ENCODE assay signal across 24 cellular contexts in the genomic region with DNA sequence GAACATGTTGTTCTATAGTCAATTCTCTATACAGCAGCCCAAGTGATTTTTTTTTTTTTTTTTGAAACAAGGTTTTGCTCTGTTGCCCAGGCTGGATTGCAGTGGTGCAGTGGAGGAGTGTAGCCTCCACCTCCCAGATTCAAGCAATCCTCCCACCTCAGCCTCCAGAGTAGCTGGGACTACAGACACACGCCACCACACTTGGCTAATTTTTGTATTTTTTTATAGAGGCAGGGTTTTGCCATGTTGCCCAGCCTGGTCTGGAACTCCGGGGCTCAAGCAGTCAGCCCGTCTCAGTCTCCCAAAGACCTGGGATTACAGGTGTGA.
DNase-seq lines count a peak whose midpoint lies in the region; ATAC-seq, FAIRE-seq and TF ChIP-seq lines count a peak whose summit lies in the region.
"Had no signal": no experiment of that assay in that cellular context is flagged by ENCODE, and none has a peak within 500 bp of the region (broad histone marks: within the 10 kb centered on the region; RNA-seq: fewer than 3 reads in every experiment).

No MANE protein-coding gene starts in this region.

- no peaks in the 10 kb centered on the region for H3K9me1 ChIP-seq in endothelial cell of umbilical vein (replicated peaks; ENCODE audit: control insufficient read depth, extremely low read depth, insufficient read depth, low read length)

- no peak overlapping the region for H4K8ac ChIP-seq in trophoblast cell (ENCODE audit: low read depth, low read length)

- H3K4me1 ChIP-seq in A549 (peaks cover 16% of the 10 kb centered on the region), HCT116 (ENCODE audit: control insufficient read depth in 1 of 2, insufficient read depth in 2 of 2, low read length in 2 of 2) (peaks cover 0 to 13% of the 10 kb centered on the region in 2 experiments; a peak in 2 of 4 replicates), endothelial cell of umbilical vein (ENCODE audit: control insufficient read depth, extremely low read depth, insufficient read depth, low read length) (peaks cover 4% of the 10 kb centered on the region), trophoblast cell (ENCODE audit: control insufficient read depth in 1 of 2, insufficient read depth in 2 of 2, low read length in 2 of 2) (peaks cover 8 to 12% of the 10 kb centered on the region in 2 experiments)
- H3K4me1 ChIP-seq: body of pancreas had no signal

- dilution Hi-C loops in endothelial cell of umbilical vein (cut with MboI; ENCODE audit: extremely low pct_ligation_motif_present, low sequenced_read_pairs) = no loop called here

- H2BK12ac ChIP-seq in trophoblast cell (ENCODE audit: low read length) = no peak overlapping the region

- H3K9me3 ChIP-seq in A549 (no peaks in the 10 kb centered on the region; the same call in 2 of the 3 replicates), HCT116 (ENCODE audit: control insufficient read depth in 1 of 2, insufficient read depth in 1 of 2, low read depth in 1 of 2, low read length in 2 of 2) (no peaks in the 10 kb centered on the region; a peak in 1 of 4 replicates), endothelial cell of umbilical vein (replicated peaks; ENCODE audit: control insufficient read depth, insufficient read depth, low read length) (no peaks in the 10 kb centered on the region), trophoblast cell (ENCODE audit: insufficient read depth, low read depth, low read length) (peaks cover 2% of the 10 kb centered on the region)
- H3K9me3 ChIP-seq: body of pancreas, neutrophil had no signal

- DNase-seq in A549 (ENCODE audit: low read depth in 1 of 2, low spot score in 1 of 2) (no peak), HCT116 (ENCODE audit: low read depth, low spot score) (no peak), endothelial cell of umbilical vein (ENCODE audit: low read depth, low spot score) (no peak), trophoblast cell (no peak), mesenteric fat pad (ENCODE audit: low spot score) (no peak), HTR-8/SVneo (ENCODE audit: insufficient read length, low spot score) (no peak)
- DNase-seq: activated CD4-positive, alpha-beta T cell treated with anti-CD3 and anti-CD28 coated beads for 48 hours; activated naive CD8-positive, alpha-beta T cell treated with anti-CD3 and anti-CD28 coated beads, Interleukin-2, amount 50 U/mL, for 24 hours; activated T-cell treated with anti-CD3 and anti-CD28 coated beads, Interleukin-2, amount 50 U/mL, for 24 hours; body of pancreas; DMS53; H7; kidney; NCI-H1436 treated with DMSO at 0.1 percent for 48 hours; NCI-H345; NCI-H748 treated with DMSO at 0.1 percent for 48 hours; stimulated activated naive CD8-positive, alpha-beta T cell treated with anti-CD3 and anti-CD28 coated beads, Interleukin-15, amount 100 ng/mL, for 72 hours; T-helper 9 cell had no signal

- ATAC-seq in A549 (no peak; a peak in 1 of 6 replicates), HCT116 (no peak), GM19324 (IDR thresholded peaks at IDR 0.05; ENCODE audit: low FRiP score, unreplicated experiment) (no peak)
- ATAC-seq: activated naive CD8-positive, alpha-beta T cell treated with anti-CD3 and anti-CD28 coated beads, Interleukin-2, amount 50 U/mL, for 24 hours; body of pancreas; stimulated activated naive CD8-positive, alpha-beta T cell treated with anti-CD3 and anti-CD28 coated beads, Interleukin-15, amount 100 ng/mL, for 72 hours had no signal

- no peaks in the 10 kb centered on the region for H3K36me3 ChIP-seq in HCT116 (ENCODE audit: control insufficient read depth in 1 of 2, insufficient read depth in 2 of 2, low read length in 2 of 2)
- no peaks in the 10 kb centered on the region for H3K36me3 ChIP-seq in endothelial cell of umbilical vein (ENCODE audit: control insufficient read depth in 2 of 2, extremely low read depth in 1 of 2, insufficient read depth in 2 of 2, low read length in 2 of 2)
- H3K36me3 ChIP-seq in trophoblast cell (ENCODE audit: control insufficient read depth in 1 of 2, insufficient read depth in 2 of 2, low read length in 2 of 2) = no peaks in the 10 kb centered on the region
- H3K36me3 ChIP-seq: BLaER1, neutrophil had no signal

- no peak overlapping the region for H3K14ac ChIP-seq in trophoblast cell (ENCODE audit: low read length)

- FAIRE-seq in A549 (lab: Jason Lieb, UNC) (no peak), endothelial cell of umbilical vein (lab: Jason Lieb, UNC) (no peak), HTR-8/SVneo (lab: Jason Lieb, UNC) (no peak)
- FAIRE-seq: kidney had no signal

- H3K79me1 ChIP-seq in trophoblast cell (ENCODE audit: low read length) = peaks cover 7% of the 10 kb centered on the region

- H3K4me2 ChIP-seq in A549 (peak overlapping the region; percentile 61), HCT116 (ENCODE audit: low read length) (peak overlapping the region; percentile 20; the same call in 1 of the 2 replicates), endothelial cell of umbilical vein (ENCODE audit: insufficient read depth, low read length) (peak overlapping the region; percentile 76), trophoblast cell (ENCODE audit: low read length) (peak overlapping the region; percentile 39)
- H3K4me2 ChIP-seq: BLaER1 had no signal

- no peak overlapping the region for H3K4me3 ChIP-seq in A549
- no peak overlapping the region for H3K4me3 ChIP-seq in HCT116 (replicated peaks in 1 of 2; ENCODE audit: low read depth in 1 of 2, low read length in 2 of 2)
- no peak overlapping the region for H3K4me3 ChIP-seq in endothelial cell of umbilical vein (replicated peaks in 1 of 3; ENCODE audit: insufficient read depth in 1 of 3, low read depth in 1 of 3, low read length in 3 of 3)
- H3K4me3 ChIP-seq in trophoblast cell (ENCODE audit: low read depth, low read length) = no peak overlapping the region
- H3K4me3 ChIP-seq: BLaER1, body of pancreas, lung, skin epidermis had no signal

- H4K91ac ChIP-seq in trophoblast cell (ENCODE audit: low read depth, low read length) = peak overlapping the region; percentile 39

- RAD21 ChIA-PET in HCT116 (lab: Charles Lee; ENCODE audit: low non-redundant PET in 1 of 2, low total read pairs in 2 of 2, uncharacterized antibody in 2 of 2, unreplicated experiment in 2 of 2) = no interaction called here

- TF ChIP-seq CTCF in A549 (IDR thresholded peaks at IDR 0.05) = no peak
- TF ChIP-seq CTCF in HCT116 (IDR thresholded peaks at IDR 0.05 in 2 of 3, conservative IDR thresholded peaks at IDR 0.05 in 1 of 3; ENCODE audit: borderline replicate concordance in 1 of 3, insufficient read depth in 1 of 3, low read depth in 2 of 3, low read length in 2 of 3) = no peak
- TF ChIP-seq CTCF in endothelial cell of umbilical vein (IDR thresholded peaks at IDR 0.05; ENCODE audit: extremely low read depth in 1 of 2, insufficient read depth in 1 of 2, low read depth in 1 of 2, low read length in 2 of 2) = no peak

- H2AFZ ChIP-seq in HCT116 (ENCODE audit: low read depth, low read length, poor library complexity, severe bottlenecking) = no peak overlapping the region
- H2AFZ ChIP-seq in endothelial cell of umbilical vein (ENCODE audit: low read depth, low read length) = no peak overlapping the region
- H2AFZ ChIP-seq in trophoblast cell (ENCODE audit: insufficient read depth, low read length, poor library complexity) = no peak overlapping the region

- TF ChIP-seq POLR2A in A549 (IDR thresholded peaks at IDR 0.05; ENCODE audit: low read length) (no peak), HCT116 (IDR thresholded peaks at IDR 0.05; ENCODE audit: borderline replicate concordance, extremely low read depth, insufficient read depth, insufficient read length) (no peak), endothelial cell of umbilical vein (IDR thresholded peaks at IDR 0.05; ENCODE audit: low read depth, low read length) (no peak)

- no peak overlapping the region for H3K4ac ChIP-seq in trophoblast cell (ENCODE audit: low read depth, low read length)

- H3K9ac ChIP-seq in HCT116 (ENCODE audit: low read length) = no peak overlapping the region
- no peak overlapping the region for H3K9ac ChIP-seq in endothelial cell of umbilical vein (replicated peaks; ENCODE audit: extremely low read depth, insufficient read depth, low read length)
- H3K9ac ChIP-seq in trophoblast cell (ENCODE audit: low read length) = no peak overlapping the region
- H3K9ac ChIP-seq: BLaER1 had no signal

- CTCF ChIA-PET in A549 (lab: Yijun Ruan, JAX) = interaction anchor here (1.0 to 1.7 kb wide), 2 partner anchors 19 to 268 kb away, joined by 3 to 4 read pairs; no protein-coding TSS in a partner anchor
- CTCF ChIA-PET in HCT116 (lab: Charles Lee) = no interaction called here
- CTCF ChIA-PET in endothelial cell of umbilical vein (lab: Charles Lee) = interaction anchor here (0.5 to 2.0 kb wide), 6 partner anchors 10 to 268 kb away, joined by 3 to 10 read pairs (median 4); no protein-coding TSS in a partner anchor

- WGBS in A549 (ENCODE audit: missing lambda C conversion rate) = 74% methylated on average over 3 of the region's 3 CpGs
- no CpG with 5 or more reads among the region's 3 CpGs for WGBS in trophoblast cell (ENCODE audit: extremely low coverage, insufficient coverage, insufficient read length)

- TF ChIP-seq RAD21 in A549 (conservative IDR thresholded peaks at IDR 0.05 in 1 of 2, IDR thresholded peaks at IDR 0.05 in 1 of 2) (no peak), HCT116 (IDR thresholded peaks at IDR 0.05; ENCODE audit: low read depth) (no peak)

- no peak overlapping the region for H3K23ac ChIP-seq in trophoblast cell (ENCODE audit: low read length)

- TF ChIP-seq EP300 in A549 (IDR thresholded peaks at IDR 0.05) = no peak

- intact Hi-C loops in HCT116 (cut with micrococcal nuclease) (no loop called here), endothelial cell of umbilical vein (cut with micrococcal nuclease) (loop anchor here (1.0 to 5.0 kb wide), 3 partner anchors 112 to 265 kb away; partner anchors contain the start of gene DPF3)

- peak overlapping the region; percentile 38 to 56; a peak in 4 of 6 replicates for H3K27ac ChIP-seq in A549
- H3K27ac ChIP-seq in HCT116 (ENCODE audit: low read depth, low read length) = no peak overlapping the region
- peak overlapping the region; percentile 60 for H3K27ac ChIP-seq in endothelial cell of umbilical vein (ENCODE audit: insufficient read depth, low read depth, low read length)
- peak overlapping the region; percentile 70 for H3K27ac ChIP-seq in trophoblast cell (ENCODE audit: low read depth, low read length)
- H3K27ac ChIP-seq: BLaER1, body of pancreas, neutrophil, skin epidermis, VCaP had no signal

- H4K12ac ChIP-seq in trophoblast cell (ENCODE audit: low read depth, low read length) = no peak overlapping the region

- H2BK120ac ChIP-seq in trophoblast cell (ENCODE audit: insufficient read depth, low read length, poor library complexity) = peak overlapping the region; percentile 41

- no peaks in the 10 kb centered on the region for H3K79me2 ChIP-seq in HCT116 (ENCODE audit: insufficient read depth, low read length)
- H3K79me2 ChIP-seq in endothelial cell of umbilical vein (ENCODE audit: control insufficient read depth, insufficient read depth, low read length) = no peaks in the 10 kb centered on the region
- H3K79me2 ChIP-seq in trophoblast cell (ENCODE audit: control insufficient read depth, insufficient read depth, low read length, poor library complexity) = no peaks in the 10 kb centered on the region

- H3K27me3 ChIP-seq in HCT116 (ENCODE audit: insufficient read depth, low read length) (no peaks in the 10 kb centered on the region), endothelial cell of umbilical vein (ENCODE audit: control insufficient read depth in 2 of 2, insufficient read depth in 2 of 2, low read length in 2 of 2) (no peaks in the 10 kb centered on the region), trophoblast cell (ENCODE audit: insufficient read depth, low read length) (no peaks in the 10 kb centered on the region)
- H3K27me3 ChIP-seq: BLaER1, body of pancreas, neutrophil had no signal

- no peak overlapping the region for H2AK5ac ChIP-seq in trophoblast cell (ENCODE audit: low read length)

- POLR2A ChIA-PET in A549 (lab: Yijun Ruan, JAX) (no interaction called here), HCT116 (lab: Charles Lee) (no interaction called here), endothelial cell of umbilical vein (lab: Charles Lee) (no interaction called here)

- H3K18ac ChIP-seq in trophoblast cell (ENCODE audit: low read length) = no peak overlapping the region

- H4K20me1 ChIP-seq in HCT116 (ENCODE audit: insufficient read depth) (no peaks in the 10 kb centered on the region), endothelial cell of umbilical vein (replicated peaks; ENCODE audit: control insufficient read depth, extremely low read depth, insufficient read depth, low read length) (no peaks in the 10 kb centered on the region)
- H4K20me1 ChIP-seq: BLaER1 had no signal

- no peaks in the 10 kb centered on the region for H3K9me2 ChIP-seq in HCT116 (ENCODE audit: insufficient read depth)

- H2BK5ac ChIP-seq in trophoblast cell (ENCODE audit: low read depth, low read length, poor library complexity) = no peak overlapping the region

- BruUV-seq in HCT116 (replicated peaks; lab: Mats Ljungman, UMichigan) = no TSS peak
- BruUV-seq in endothelial cell of umbilical vein (replicated peaks; lab: Mats Ljungman, UMichigan) = no TSS peak

Comparison
In these comparisons a context has a peak if more than half of its experiments do, and no peak if none do; other contexts are left out.
1. H3K4me2 ChIP-seq: peak in every context shown above with its lines; median percentile 76 in endothelial cell of umbilical vein; 61 in A549; 39 in trophoblast cell; 20 in HCT116.